In genomic region chr21:33491373-33492102, GRCh38 we compare ENCODE assay signal across 8 cellular contexts. TPM values are rescaled to one million over a fixed set of nuclear protein-coding genes. Genes with fewer than 3 reads are reported as not detected.
DNase-seq lines count a peak whose midpoint lies in the region; ATAC-seq, FAIRE-seq and TF ChIP-seq lines count a peak whose summit lies in the region.

A gene with protein sequence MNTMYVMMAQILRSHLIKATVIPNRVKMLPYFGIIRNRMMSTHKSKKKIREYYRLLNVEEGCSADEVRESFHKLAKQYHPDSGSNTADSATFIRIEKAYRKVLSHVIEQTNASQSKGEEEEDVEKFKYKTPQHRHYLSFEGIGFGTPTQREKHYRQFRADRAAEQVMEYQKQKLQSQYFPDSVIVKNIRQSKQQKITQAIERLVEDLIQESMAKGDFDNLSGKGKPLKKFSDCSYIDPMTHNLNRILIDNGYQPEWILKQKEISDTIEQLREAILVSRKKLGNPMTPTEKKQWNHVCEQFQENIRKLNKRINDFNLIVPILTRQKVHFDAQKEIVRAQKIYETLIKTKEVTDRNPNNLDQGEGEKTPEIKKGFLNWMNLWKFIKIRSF (minus strand): TSS chr21:33491716. CDS start chr21:33489393, 2,323 bp downstream.

- H3K27ac ChIP-seq in kidney (ENCODE audit: low read depth in 2 of 2, low read length in 2 of 2), result peak within 1 kb of the TSS; percentile 52 to 78

- peak within 1 kb of the TSS; percentile 76 for H3K4me3 ChIP-seq in AG10803 (ENCODE audit: low read length)
- H3K4me3 ChIP-seq in kidney (ENCODE audit: low read length in 2 of 2), result peak within 1 kb of the TSS; percentile 81 to 88

- peak; percentile 97 for ATAC-seq in GM19025 (IDR thresholded peaks at IDR 0.05; ENCODE audit: low read depth, unreplicated experiment)
- peak; percentile 98 for ATAC-seq in HG03280 (IDR thresholded peaks at IDR 0.05; ENCODE audit: unreplicated experiment)

- FAIRE-seq in kidney (lab: Jason Lieb, UNC), result no peak

- TF ChIP-seq CTCF in AG10803 (conservative IDR thresholded peaks at IDR 0.05; ENCODE audit: low read length), result no peak
- TF ChIP-seq CTCF in kidney (IDR thresholded peaks at IDR 0.05; ENCODE audit: borderline replicate concordance, extremely low read depth, insufficient read depth), result no peak

- DNase-seq in AG10803 (ENCODE audit: low read depth), result peak; percentile 86
- DNase-seq in NCI-H446 (lab: John Stamatoyannopoulos, UW), result peak; percentile 96 to 98
- DNase-seq in activated CD4-positive, CD25-positive, alpha-beta regulatory T cell treated with anti-CD3 and anti-CD28 coated beads, Interleukin-2, amount 50 U/mL, for 72 hours, result peak; percentile 93
- peak; percentile 96 for DNase-seq in cerebellum (ENCODE audit: low spot score)
- peak; percentile 96 for DNase-seq in kidney
- peak; percentile 95 for DNase-seq in stimulated activated CD4-positive, alpha-beta T cell treated with anti-CD3 and anti-CD28 coated beads, Interleukin-15, amount 100 ng/mL, for 24 hours

- peak within 1 kb of the TSS; percentile 41 to 70 for H3K9ac ChIP-seq in kidney (ENCODE audit: low read length in 2 of 2)

- peaks cover 0 to 3% of the 10 kb centered on the region in 2 donors for H3K4me1 ChIP-seq in kidney (ENCODE audit: control insufficient read depth in 1 of 2, insufficient read depth in 1 of 2, low read depth in 1 of 2, low read length in 2 of 2)

- H3K36me3 ChIP-seq in kidney (ENCODE audit: control insufficient read depth in 1 of 2, insufficient read depth in 2 of 2, low read length in 2 of 2), result no peaks in the 10 kb centered on the region

- intact Hi-C loops in kidney (cut with DNase I), result no loop called here

- H3K9me3 ChIP-seq in kidney (ENCODE audit: control insufficient read depth in 1 of 2, low read length in 2 of 2), result no peaks in the 10 kb centered on the region

RNA-seq across cellular contexts. Expression of the gene that starts here (rescaled TPM):
- total RNA-seq in cerebellum (5.1 TPM), kidney (2.2 TPM)
- polyA plus RNA-seq in kidney (ENCODE audit: insufficient read depth, low read depth, low replicate concordance), result 4.6 TPM

Comparison
In these comparisons a context has a peak if more than half of its experiments do, and no peak if none do; other contexts are left out.
1. Peak in every context shown above with its lines: DNase-seq, ATAC-seq, H3K4me3 ChIP-seq and H3K27ac ChIP-seq.